In genomic region chr20:35279040-35279439, GRCh38 we compare ENCODE assay signal across 11 cellular contexts. TPM values are rescaled to one million over a fixed set of nuclear protein-coding genes. Genes with fewer than 3 reads are reported as not detected.
A peak's percentile ranks its signal among the peaks of the same experiment; 100 is the strongest.
DNase-seq lines count a peak whose midpoint lies in the region; FAIRE-seq and TF ChIP-seq lines count a peak whose summit lies in the region.
"Had no signal": no experiment of that assay in that cellular context is flagged by ENCODE, and none has a peak within 500 bp of the region (broad histone marks: within the 10 kb centered on the region; RNA-seq: fewer than 3 reads in every experiment).

No MANE protein-coding gene starts in this region.

- H3K27ac Mint-ChIP-seq in IgD-negative memory B cell (peak overlapping the region in 2 of 3 donors; percentile 78 to 96), neural progenitor cell (no peak overlapping the region)

- peak; percentile 35 for DNase-seq in bronchial epithelial cell (ENCODE audit: low read depth)
- no peak for DNase-seq in neural progenitor cell (ENCODE audit: low spot score)
- no peak for DNase-seq in COLO668 (lab: John Stamatoyannopoulos, UW; ENCODE audit: unreplicated experiment)
- DNase-seq in A172 (ENCODE audit: low spot score), result no peak
- no peak for DNase-seq in Karpas-422
- no peak for DNase-seq in NCI-H226
- DNase-seq: NCI-H146 had no signal

- H3K36me3 Mint-ChIP-seq in IgD-negative memory B cell (peaks cover 5% of the 10 kb centered on the region), neural progenitor cell (peaks cover 24% of the 10 kb centered on the region)

- H3K4me3 Mint-ChIP-seq in IgD-negative memory B cell, result peak overlapping the region in 2 of 4 donors; percentile 38 to 93
- H3K4me3 Mint-ChIP-seq in neural progenitor cell, result peak overlapping the region; percentile 35

- peak overlapping the region in 3 of 11 experiments; percentile 11 to 96 (median 91); a peak in 3 of 22 replicates for H3K27ac ChIP-seq in BLaER1 treated with 17β-estradiol and CSF1 and Interleukin-3, amounts not matched to agents 10 nM and 100 nM
- H3K27ac ChIP-seq in neural progenitor cell (no peak overlapping the region), Karpas-422 (ENCODE audit: low read length) (no peak overlapping the region)

- H4K20me1 ChIP-seq in BLaER1 treated with 17β-estradiol and CSF1 and Interleukin-3, amounts not matched to agents 10 nM and 100 nM, result peaks cover 27 to 85% (median 55%) of the 10 kb centered on the region in 11 experiments; a peak in 19 of 22 replicates
- H4K20me1 ChIP-seq in neural progenitor cell (ENCODE audit: low read depth) (peaks cover 9% of the 10 kb centered on the region), Karpas-422 (ENCODE audit: insufficient read depth, low read depth, low read length) (peaks cover 7% of the 10 kb centered on the region; the same call in 1 of the 2 replicates)

- H3K4me1 Mint-ChIP-seq in IgD-negative memory B cell, result peaks cover 8 to 22% (median 19%) of the 10 kb centered on the region in 3 donors
- peaks cover 26% of the 10 kb centered on the region for H3K4me1 Mint-ChIP-seq in neural progenitor cell

- peaks cover 22 to 57% (median 26%) of the 10 kb centered on the region in 10 experiments for H3K4me1 ChIP-seq in BLaER1 treated with 17β-estradiol and CSF1 and Interleukin-3, amounts not matched to agents 10 nM and 100 nM
- peaks cover 6% of the 10 kb centered on the region for H3K4me1 ChIP-seq in neural progenitor cell
- peaks cover 23% of the 10 kb centered on the region for H3K4me1 ChIP-seq in Karpas-422 (ENCODE audit: low read length)

- H3K36me3 ChIP-seq in BLaER1 treated with 17β-estradiol and CSF1 and Interleukin-3, amounts not matched to agents 10 nM and 100 nM, result peaks cover 64 to 82% (median 79%) of the 10 kb centered on the region in 11 experiments
- peaks cover 31% of the 10 kb centered on the region for H3K36me3 ChIP-seq in bronchial epithelial cell (ENCODE audit: control insufficient read depth, insufficient read depth, low read length)
- no peaks in the 10 kb centered on the region for H3K36me3 ChIP-seq in neural progenitor cell
- H3K36me3 ChIP-seq in Karpas-422 (ENCODE audit: insufficient read depth, low read length), result peaks cover 20% of the 10 kb centered on the region

- peak overlapping the region in 6 of 11 experiments; percentile 6 to 41 (median 20); a peak in 5 of 22 replicates for H3K9ac ChIP-seq in BLaER1 treated with 17β-estradiol and CSF1 and Interleukin-3, amounts not matched to agents 10 nM and 100 nM
- no peak overlapping the region for H3K9ac ChIP-seq in neural progenitor cell
- H3K9ac ChIP-seq in Karpas-422 (ENCODE audit: low read length), result no peak overlapping the region

- H3K9me2 ChIP-seq in Karpas-422 (replicated peaks; ENCODE audit: insufficient read depth, low read length), result no peaks in the 10 kb centered on the region

- no peaks in the 10 kb centered on the region for H3K9me3 ChIP-seq in BLaER1 treated with 17β-estradiol and CSF1 and Interleukin-3, amounts not matched to agents 10 nM and 100 nM (replicated peaks in 1 of 11)
- H3K9me3 ChIP-seq in neural progenitor cell (ENCODE audit: low read depth) (no peaks in the 10 kb centered on the region), Karpas-422 (ENCODE audit: low read length) (no peaks in the 10 kb centered on the region)

- peak overlapping the region in 1 of 11 experiments; percentile 73; a peak in 1 of 22 replicates for H3K4me2 ChIP-seq in BLaER1 treated with 17β-estradiol and CSF1 and Interleukin-3, amounts not matched to agents 10 nM and 100 nM
- H3K4me2 ChIP-seq in neural progenitor cell, result no peak overlapping the region
- no peak overlapping the region for H3K4me2 ChIP-seq in Karpas-422 (ENCODE audit: low read depth, low read length, poor library complexity, severe bottlenecking)

- H2AFZ ChIP-seq in neural progenitor cell (replicated peaks) (no peak overlapping the region), Karpas-422 (ENCODE audit: low read length) (no peak overlapping the region)

- H3K4me3 ChIP-seq in BLaER1 treated with 17β-estradiol and CSF1 and Interleukin-3, amounts not matched to agents 10 nM and 100 nM, result no peak overlapping the region
- H3K4me3 ChIP-seq in bronchial epithelial cell (ENCODE audit: low read depth, low read length), result no peak overlapping the region
- H3K4me3 ChIP-seq in neural progenitor cell, result no peak overlapping the region
- H3K4me3 ChIP-seq in Karpas-422 (ENCODE audit: low read length), result no peak overlapping the region

- H3K27me3 Mint-ChIP-seq in IgD-negative memory B cell, result no peaks in the 10 kb centered on the region
- H3K27me3 Mint-ChIP-seq in neural progenitor cell (ENCODE audit: insufficient read depth, low read depth), result peaks cover 4% of the 10 kb centered on the region

- no peaks in the 10 kb centered on the region for H3K27me3 ChIP-seq in BLaER1 treated with 17β-estradiol and CSF1 and Interleukin-3, amounts not matched to agents 10 nM and 100 nM
- H3K27me3 ChIP-seq in bronchial epithelial cell (ENCODE audit: control insufficient read depth, insufficient read depth, low read length) (no peaks in the 10 kb centered on the region), neural progenitor cell (no peaks in the 10 kb centered on the region), Karpas-422 (ENCODE audit: low read length) (no peaks in the 10 kb centered on the region)

- TF ChIP-seq CTCF in bronchial epithelial cell (IDR thresholded peaks at IDR 0.05; ENCODE audit: insufficient read depth, low read length, severe bottlenecking) (no peak), neural progenitor cell (IDR thresholded peaks at IDR 0.05) (no peak)

- H3K9me3 Mint-ChIP-seq in IgD-negative memory B cell (no peaks in the 10 kb centered on the region), neural progenitor cell (no peaks in the 10 kb centered on the region)

- peaks cover 24% of the 10 kb centered on the region for H3F3A ChIP-seq in neural progenitor cell (ENCODE audit: low read depth)

- FAIRE-seq in bronchial epithelial cell (lab: Jason Lieb, UNC), result no peak
- FAIRE-seq: colon had no signal

- H3K79me2 ChIP-seq in neural progenitor cell (ENCODE audit: low read depth), result peaks cover 39% of the 10 kb centered on the region
- H3K79me2 ChIP-seq in Karpas-422 (ENCODE audit: low read length), result peaks cover 41% of the 10 kb centered on the region

RNA-seq across cellular contexts. Expression of gene MMP24OS, which starts 1.1 kb away (rescaled TPM):
- 14.0 TPM for polyA plus RNA-seq in IgD-negative memory B cell
- 5.0 and 6.9 TPM in 2 replicates for total RNA-seq in bronchial epithelial cell
- 2.9 and 12.0 TPM in 2 replicates for total RNA-seq in neural progenitor cell (ENCODE audit: low replicate concordance)
- 11.4 and 15.1 TPM in 2 replicates for total RNA-seq in A172 (2014; rRNA removed; shearing (Covaris generic))
- total RNA-seq in Karpas-422 (2014; rRNA removed; shearing (Covaris generic); ENCODE audit: low replicate concordance), result 12.4 and 17.1 TPM in 2 replicates

RNA-seq across cellular contexts. Expression of gene EIF6, which starts 5.5 kb away (rescaled TPM):
- 204 TPM for polyA plus RNA-seq in IgD-negative memory B cell
- total RNA-seq in bronchial epithelial cell (226 and 370 TPM in 2 replicates), neural progenitor cell (ENCODE audit: low replicate concordance) (47.5 and 71.4 TPM in 2 replicates)
- total RNA-seq in A172 (2014; rRNA removed; shearing (Covaris generic)), result 230 and 292 TPM in 2 replicates
- total RNA-seq in Karpas-422 (2014; rRNA removed; shearing (Covaris generic); ENCODE audit: low replicate concordance), result 150 and 168 TPM in 2 replicates

RNA-seq across cellular contexts. Expression of gene FAM83C, which starts 13.2 kb away (rescaled TPM):
- not detected for polyA plus RNA-seq in IgD-negative memory B cell
- total RNA-seq in bronchial epithelial cell (0.26 and 0.64 TPM in 2 replicates), neural progenitor cell (ENCODE audit: low replicate concordance) (not detected in 2 replicates)
- 0.24 TPM in 1 of 2 replicates, not detected in the other for total RNA-seq in A172 (2014; rRNA removed; shearing (Covaris generic))
- not detected in 2 replicates for total RNA-seq in Karpas-422 (2014; rRNA removed; shearing (Covaris generic); ENCODE audit: low replicate concordance)
- total RNA-seq: pulmonary artery endothelial cell had no signal

RNA-seq across cellular contexts. Expression of gene MMP24, which starts 52.5 kb away (rescaled TPM):
- polyA plus RNA-seq in IgD-negative memory B cell, result 0.09 TPM
- total RNA-seq in bronchial epithelial cell, result under 0.01 TPM in 1 of 2 replicates, not detected in the other
- total RNA-seq in neural progenitor cell (ENCODE audit: low replicate concordance), result 1.4 and 1.9 TPM in 2 replicates
- total RNA-seq in A172 (2014; rRNA removed; shearing (Covaris generic)), result 5.2 and 14.2 TPM in 2 replicates
- 0.36 and 0.60 TPM in 2 replicates for total RNA-seq in Karpas-422 (2014; rRNA removed; shearing (Covaris generic); ENCODE audit: low replicate concordance)

Comparison
In these comparisons a context has a peak if more than half of its experiments do, and no peak if none do; other contexts are left out.
1. H3K9ac ChIP-seq: peak in BLaER1 treated with 17β-estradiol and CSF1 and Interleukin-3, amounts not matched to agents 10 nM and 100 nM (6 of 11); none in neural progenitor cell (single experiment) and Karpas-422 (single experiment).